In the genomic region with DNA sequence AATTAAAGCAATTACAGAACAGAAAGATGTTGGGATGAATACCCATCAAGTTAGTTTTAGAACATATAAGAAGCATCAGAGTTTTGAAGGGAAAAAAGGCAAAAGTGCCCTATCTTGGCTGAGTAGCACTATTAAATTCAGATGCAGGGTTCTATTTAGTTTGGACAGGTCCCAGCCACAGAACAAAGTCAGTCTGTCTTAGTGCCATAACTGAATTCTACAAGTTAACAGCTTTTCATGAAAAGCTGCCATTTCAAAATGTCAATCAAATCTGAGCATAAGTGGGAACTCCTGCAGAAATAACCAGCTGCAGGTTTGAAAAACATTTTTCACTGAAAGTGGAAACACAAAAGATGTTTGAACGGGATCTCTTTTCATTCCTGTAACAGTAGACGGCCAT, we compare ENCODE assay signal across 14 cellular contexts.
"Had no signal": no experiment of that assay in that cellular context is flagged by ENCODE, and none has a peak within 500 bp of the region (broad histone marks: within the 10 kb centered on the region; RNA-seq: fewer than 3 reads in every experiment).

No MANE protein-coding gene starts in this region.

- ATAC-seq: foreskin keratinocyte; left colon; naive thymus-derived CD4-positive, alpha-beta T cell; right cardiac atrium had no signal

- FAIRE-seq: colon, small intestine had no signal

- DNase-seq: activated CD4-positive, alpha-beta memory T cell treated with anti-CD3 and anti-CD28 coated beads for 36 hours; activated CD4-positive, CD25-positive, alpha-beta regulatory T cell treated with anti-CD3 and anti-CD28 coated beads, Interleukin-2, amount 50 U/mL, for 72 hours; activated naive CD8-positive, alpha-beta T cell treated with anti-CD3 and anti-CD28 coated beads, Interleukin-2, amount 10 ng/mL, durations not matched to agents 7 days and 5 days; activated T-cell treated with anti-CD3 and anti-CD28 coated beads, Interleukin-2, amount 50 U/mL, for 48 hours; aorta; esophagus squamous epithelium; foreskin keratinocyte; head of caudate nucleus; left colon; naive thymus-derived CD4-positive, alpha-beta T cell; right cardiac atrium; small intestine; stomach had no signal
